Comparison of ENCODE assay signal across 7 cellular contexts in genomic region chr19:54894106-54894505, GRCh38. TPM values are rescaled to one million over a fixed set of nuclear protein-coding genes. Genes with fewer than 3 reads are reported as not detected.
"Had no signal": no experiment of that assay in that cellular context is flagged by ENCODE, and none has a peak within 500 bp of the region (broad histone marks: within the 10 kb centered on the region; RNA-seq: fewer than 3 reads in every experiment).

No MANE protein-coding gene starts in this region.

RNA-seq across cellular contexts. Expression of gene NCR1, which starts 11.8 kb away (rescaled TPM):
- total RNA-seq: HT-29, LHCN-M2, MCF 10A, OCI-LY7, PC-3, SK-MEL-5 had no signal
- polyA plus RNA-seq: SK-N-SH had no signal

RNA-seq across cellular contexts. Expression of gene FCAR, which starts 20.1 kb away (rescaled TPM):
- total RNA-seq: HT-29, LHCN-M2, MCF 10A, OCI-LY7, PC-3, SK-MEL-5 had no signal
- polyA plus RNA-seq: SK-N-SH had no signal

RNA-seq across cellular contexts. Expression of gene KIR3DL2, which starts 43.9 kb away (rescaled TPM):
- total RNA-seq: HT-29, LHCN-M2, MCF 10A, OCI-LY7, PC-3, SK-MEL-5 had no signal
- polyA plus RNA-seq: SK-N-SH had no signal

RNA-seq across cellular contexts. Expression of gene NLRP7, which starts 53.2 kb away (rescaled TPM):
- total RNA-seq: HT-29, LHCN-M2, MCF 10A, PC-3 had no signal
- polyA plus RNA-seq: SK-N-SH had no signal
